1 cellular context compared by ENCODE assay signal in the genomic region with DNA sequence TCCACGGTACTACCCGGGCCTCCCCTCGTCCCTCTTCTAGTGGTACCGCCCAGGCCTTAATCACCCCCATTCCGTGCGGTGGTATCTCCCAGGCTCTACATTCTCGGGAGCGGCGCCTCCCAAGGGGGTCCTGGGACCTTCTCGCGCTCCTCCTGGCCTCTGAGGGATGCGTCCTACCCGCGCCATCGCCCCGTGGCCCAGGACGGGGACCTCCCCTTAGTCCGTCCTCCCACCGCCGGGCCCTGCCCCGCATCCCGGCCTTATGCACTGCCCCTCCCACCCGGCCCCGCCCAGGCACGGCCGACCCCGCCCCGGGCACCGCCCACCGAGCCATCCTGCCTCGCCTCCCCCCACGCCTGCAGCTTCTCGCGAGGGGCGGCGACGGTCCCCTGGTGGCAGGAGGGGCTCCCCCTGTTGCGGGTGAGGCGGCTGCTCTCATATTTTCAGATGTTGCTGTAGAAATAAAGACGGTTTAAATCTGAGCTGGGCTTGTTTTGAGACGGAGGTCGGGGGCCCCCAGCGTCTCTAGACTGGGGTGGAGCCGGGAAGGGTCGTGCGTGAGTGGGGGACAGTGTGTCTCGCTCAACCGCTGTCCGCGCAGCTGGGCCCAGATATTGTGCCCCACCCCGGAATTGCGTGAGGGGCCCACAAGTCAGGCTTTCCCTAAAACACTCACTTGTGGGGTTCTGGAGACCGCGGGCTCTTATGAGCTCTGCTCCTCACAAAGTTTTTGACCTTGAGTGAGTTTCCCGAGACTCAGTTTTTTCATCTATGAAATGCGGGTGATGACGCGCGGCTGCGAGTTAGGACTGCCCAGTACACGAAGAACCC.
A peak's percentile ranks its signal among the peaks of the same experiment; 100 is the strongest.
TF ChIP-seq lines count a peak whose summit lies in the region.

No MANE protein-coding gene starts in this region.

TF ChIP-seq in GM12878, 131 proteins besides CTCF, POLR2A, EP300 and RAD21 (continued from another document and continues in another):
- TF ChIP-seq, protein P1, sequence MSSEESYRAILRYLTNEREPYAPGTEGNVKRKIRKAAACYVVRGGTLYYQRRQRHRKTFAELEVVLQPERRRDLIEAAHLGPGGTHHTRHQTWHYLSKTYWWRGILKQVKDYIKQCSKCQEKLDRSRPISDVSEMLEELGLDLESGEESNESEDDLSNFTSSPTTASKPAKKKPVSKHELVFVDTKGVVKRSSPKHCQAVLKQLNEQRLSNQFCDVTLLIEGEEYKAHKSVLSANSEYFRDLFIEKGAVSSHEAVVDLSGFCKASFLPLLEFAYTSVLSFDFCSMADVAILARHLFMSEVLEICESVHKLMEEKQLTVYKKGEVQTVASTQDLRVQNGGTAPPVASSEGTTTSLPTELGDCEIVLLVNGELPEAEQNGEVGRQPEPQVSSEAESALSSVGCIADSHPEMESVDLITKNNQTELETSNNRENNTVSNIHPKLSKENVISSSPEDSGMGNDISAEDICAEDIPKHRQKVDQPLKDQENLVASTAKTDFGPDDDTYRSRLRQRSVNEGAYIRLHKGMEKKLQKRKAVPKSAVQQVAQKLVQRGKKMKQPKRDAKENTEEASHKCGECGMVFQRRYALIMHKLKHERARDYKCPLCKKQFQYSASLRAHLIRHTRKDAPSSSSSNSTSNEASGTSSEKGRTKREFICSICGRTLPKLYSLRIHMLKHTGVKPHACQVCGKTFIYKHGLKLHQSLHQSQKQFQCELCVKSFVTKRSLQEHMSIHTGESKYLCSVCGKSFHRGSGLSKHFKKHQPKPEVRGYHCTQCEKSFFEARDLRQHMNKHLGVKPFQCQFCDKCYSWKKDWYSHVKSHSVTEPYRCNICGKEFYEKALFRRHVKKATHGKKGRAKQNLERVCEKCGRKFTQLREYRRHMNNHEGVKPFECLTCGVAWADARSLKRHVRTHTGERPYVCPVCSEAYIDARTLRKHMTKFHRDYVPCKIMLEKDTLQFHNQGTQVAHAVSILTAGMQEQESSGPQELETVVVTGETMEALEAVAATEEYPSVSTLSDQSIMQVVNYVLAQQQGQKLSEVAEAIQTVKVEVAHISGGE (CRISPR knock-in tag; IDR thresholded peaks at IDR 0.05): no peak
- no peak for TF ChIP-seq POLR2AphosphoS5 (IDR thresholded peaks at IDR 0.05; ENCODE audit: low read length)
- TF ChIP-seq, protein P2, sequence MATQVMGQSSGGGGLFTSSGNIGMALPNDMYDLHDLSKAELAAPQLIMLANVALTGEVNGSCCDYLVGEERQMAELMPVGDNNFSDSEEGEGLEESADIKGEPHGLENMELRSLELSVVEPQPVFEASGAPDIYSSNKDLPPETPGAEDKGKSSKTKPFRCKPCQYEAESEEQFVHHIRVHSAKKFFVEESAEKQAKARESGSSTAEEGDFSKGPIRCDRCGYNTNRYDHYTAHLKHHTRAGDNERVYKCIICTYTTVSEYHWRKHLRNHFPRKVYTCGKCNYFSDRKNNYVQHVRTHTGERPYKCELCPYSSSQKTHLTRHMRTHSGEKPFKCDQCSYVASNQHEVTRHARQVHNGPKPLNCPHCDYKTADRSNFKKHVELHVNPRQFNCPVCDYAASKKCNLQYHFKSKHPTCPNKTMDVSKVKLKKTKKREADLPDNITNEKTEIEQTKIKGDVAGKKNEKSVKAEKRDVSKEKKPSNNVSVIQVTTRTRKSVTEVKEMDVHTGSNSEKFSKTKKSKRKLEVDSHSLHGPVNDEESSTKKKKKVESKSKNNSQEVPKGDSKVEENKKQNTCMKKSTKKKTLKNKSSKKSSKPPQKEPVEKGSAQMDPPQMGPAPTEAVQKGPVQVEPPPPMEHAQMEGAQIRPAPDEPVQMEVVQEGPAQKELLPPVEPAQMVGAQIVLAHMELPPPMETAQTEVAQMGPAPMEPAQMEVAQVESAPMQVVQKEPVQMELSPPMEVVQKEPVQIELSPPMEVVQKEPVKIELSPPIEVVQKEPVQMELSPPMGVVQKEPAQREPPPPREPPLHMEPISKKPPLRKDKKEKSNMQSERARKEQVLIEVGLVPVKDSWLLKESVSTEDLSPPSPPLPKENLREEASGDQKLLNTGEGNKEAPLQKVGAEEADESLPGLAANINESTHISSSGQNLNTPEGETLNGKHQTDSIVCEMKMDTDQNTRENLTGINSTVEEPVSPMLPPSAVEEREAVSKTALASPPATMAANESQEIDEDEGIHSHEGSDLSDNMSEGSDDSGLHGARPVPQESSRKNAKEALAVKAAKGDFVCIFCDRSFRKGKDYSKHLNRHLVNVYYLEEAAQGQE (IDR thresholded peaks at IDR 0.05; ENCODE audit: low read depth, low read length): no peak
- peak; percentile 98 for TF ChIP-seq CHD2 (IDR thresholded peaks at IDR 0.05; ENCODE audit: borderline replicate concordance, low read depth, low read length)
- TF ChIP-seq ZNF274 (IDR thresholded peaks at IDR 0.05; ENCODE audit: insufficient read depth, insufficient read length): no peak
- 0 out of 2 replicates have a peak, but pooled peaks have one; percentile 54 for TF ChIP-seq SMARCA5 (IDR thresholded peaks at IDR 0.05)
- no peak; the same call in 1 of the 2 replicates for TF ChIP-seq RUNX3 (IDR thresholded peaks at IDR 0.05; ENCODE audit: low read length)
- 0 out of 2 replicates have a peak, but pooled peaks have one; percentile 11 for TF ChIP-seq RB1 (IDR thresholded peaks at IDR 0.05; ENCODE audit: borderline replicate concordance)
- TF ChIP-seq PAX5 (IDR thresholded peaks at IDR 0.05; ENCODE audit: borderline replicate concordance, low read depth, low read length): no peak
- no peak for TF ChIP-seq BMI1 (IDR thresholded peaks at IDR 0.05; ENCODE audit: borderline replicate concordance)
- no peak for TF ChIP-seq STAT3 (IDR thresholded peaks at IDR 0.05; ENCODE audit: low read depth, low read length)
- TF ChIP-seq FOS (IDR thresholded peaks at IDR 0.05; ENCODE audit: borderline replicate concordance, extremely low read depth, insufficient read length): no peak
- TF ChIP-seq HDAC6 (IDR thresholded peaks at IDR 0.05; ENCODE audit: unreplicated experiment): no peak
- TF ChIP-seq, protein P3, sequence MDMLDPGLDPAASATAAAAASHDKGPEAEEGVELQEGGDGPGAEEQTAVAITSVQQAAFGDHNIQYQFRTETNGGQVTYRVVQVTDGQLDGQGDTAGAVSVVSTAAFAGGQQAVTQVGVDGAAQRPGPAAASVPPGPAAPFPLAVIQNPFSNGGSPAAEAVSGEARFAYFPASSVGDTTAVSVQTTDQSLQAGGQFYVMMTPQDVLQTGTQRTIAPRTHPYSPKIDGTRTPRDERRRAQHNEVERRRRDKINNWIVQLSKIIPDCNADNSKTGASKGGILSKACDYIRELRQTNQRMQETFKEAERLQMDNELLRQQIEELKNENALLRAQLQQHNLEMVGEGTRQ (IDR thresholded peaks at IDR 0.05; ENCODE audit: borderline replicate concordance, low read depth, low read length): no peak
- no peak for TF ChIP-seq NR2F1 (conservative IDR thresholded peaks at IDR 0.05)
- no peak for TF ChIP-seq ESRRA (IDR thresholded peaks at IDR 0.05; ENCODE audit: low read length)
- TF ChIP-seq, protein P4, sequence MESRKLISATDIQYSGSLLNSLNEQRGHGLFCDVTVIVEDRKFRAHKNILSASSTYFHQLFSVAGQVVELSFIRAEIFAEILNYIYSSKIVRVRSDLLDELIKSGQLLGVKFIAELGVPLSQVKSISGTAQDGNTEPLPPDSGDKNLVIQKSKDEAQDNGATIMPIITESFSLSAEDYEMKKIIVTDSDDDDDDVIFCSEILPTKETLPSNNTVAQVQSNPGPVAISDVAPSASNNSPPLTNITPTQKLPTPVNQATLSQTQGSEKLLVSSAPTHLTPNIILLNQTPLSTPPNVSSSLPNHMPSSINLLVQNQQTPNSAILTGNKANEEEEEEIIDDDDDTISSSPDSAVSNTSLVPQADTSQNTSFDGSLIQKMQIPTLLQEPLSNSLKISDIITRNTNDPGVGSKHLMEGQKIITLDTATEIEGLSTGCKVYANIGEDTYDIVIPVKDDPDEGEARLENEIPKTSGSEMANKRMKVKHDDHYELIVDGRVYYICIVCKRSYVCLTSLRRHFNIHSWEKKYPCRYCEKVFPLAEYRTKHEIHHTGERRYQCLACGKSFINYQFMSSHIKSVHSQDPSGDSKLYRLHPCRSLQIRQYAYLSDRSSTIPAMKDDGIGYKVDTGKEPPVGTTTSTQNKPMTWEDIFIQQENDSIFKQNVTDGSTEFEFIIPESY (IDR thresholded peaks at IDR 0.05): no peak
- TF ChIP-seq HDGF (IDR thresholded peaks at IDR 0.05): no peak
- TF ChIP-seq, protein P5, sequence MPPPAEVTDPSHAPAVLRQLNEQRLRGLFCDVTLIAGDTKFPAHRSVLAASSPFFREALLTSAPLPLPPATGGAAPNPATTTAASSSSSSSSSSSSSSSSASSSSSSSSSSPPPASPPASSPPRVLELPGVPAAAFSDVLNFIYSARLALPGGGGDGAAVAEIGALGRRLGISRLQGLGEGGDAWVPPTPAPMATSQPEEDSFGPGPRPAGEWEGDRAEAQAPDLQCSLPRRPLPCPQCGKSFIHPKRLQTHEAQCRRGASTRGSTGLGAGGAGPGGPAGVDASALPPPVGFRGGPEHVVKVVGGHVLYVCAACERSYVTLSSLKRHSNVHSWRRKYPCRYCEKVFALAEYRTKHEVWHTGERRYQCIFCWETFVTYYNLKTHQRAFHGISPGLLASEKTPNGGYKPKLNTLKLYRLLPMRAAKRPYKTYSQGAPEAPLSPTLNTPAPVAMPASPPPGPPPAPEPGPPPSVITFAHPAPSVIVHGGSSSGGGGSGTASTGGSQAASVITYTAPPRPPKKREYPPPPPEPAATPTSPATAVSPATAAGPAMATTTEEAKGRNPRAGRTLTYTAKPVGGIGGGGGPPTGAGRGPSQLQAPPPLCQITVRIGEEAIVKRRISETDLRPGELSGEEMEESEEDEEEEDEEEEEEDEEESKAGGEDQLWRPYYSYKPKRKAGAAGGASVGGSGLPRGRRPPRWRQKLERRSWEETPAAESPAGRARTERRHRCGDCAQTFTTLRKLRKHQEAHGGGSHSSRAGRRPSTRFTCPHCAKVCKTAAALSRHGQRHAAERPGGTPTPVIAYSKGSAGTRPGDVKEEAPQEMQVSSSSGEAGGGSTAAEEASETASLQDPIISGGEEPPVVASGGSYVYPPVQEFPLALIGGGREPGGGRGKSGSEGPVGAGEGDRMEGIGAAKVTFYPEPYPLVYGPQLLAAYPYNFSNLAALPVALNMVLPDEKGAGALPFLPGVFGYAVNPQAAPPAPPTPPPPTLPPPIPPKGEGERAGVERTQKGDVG (CRISPR knock-in tag; IDR thresholded peaks at IDR 0.05): no peak
- peak; percentile 52 for TF ChIP-seq DPF2 (IDR thresholded peaks at IDR 0.05)
- TF ChIP-seq, protein P6, sequence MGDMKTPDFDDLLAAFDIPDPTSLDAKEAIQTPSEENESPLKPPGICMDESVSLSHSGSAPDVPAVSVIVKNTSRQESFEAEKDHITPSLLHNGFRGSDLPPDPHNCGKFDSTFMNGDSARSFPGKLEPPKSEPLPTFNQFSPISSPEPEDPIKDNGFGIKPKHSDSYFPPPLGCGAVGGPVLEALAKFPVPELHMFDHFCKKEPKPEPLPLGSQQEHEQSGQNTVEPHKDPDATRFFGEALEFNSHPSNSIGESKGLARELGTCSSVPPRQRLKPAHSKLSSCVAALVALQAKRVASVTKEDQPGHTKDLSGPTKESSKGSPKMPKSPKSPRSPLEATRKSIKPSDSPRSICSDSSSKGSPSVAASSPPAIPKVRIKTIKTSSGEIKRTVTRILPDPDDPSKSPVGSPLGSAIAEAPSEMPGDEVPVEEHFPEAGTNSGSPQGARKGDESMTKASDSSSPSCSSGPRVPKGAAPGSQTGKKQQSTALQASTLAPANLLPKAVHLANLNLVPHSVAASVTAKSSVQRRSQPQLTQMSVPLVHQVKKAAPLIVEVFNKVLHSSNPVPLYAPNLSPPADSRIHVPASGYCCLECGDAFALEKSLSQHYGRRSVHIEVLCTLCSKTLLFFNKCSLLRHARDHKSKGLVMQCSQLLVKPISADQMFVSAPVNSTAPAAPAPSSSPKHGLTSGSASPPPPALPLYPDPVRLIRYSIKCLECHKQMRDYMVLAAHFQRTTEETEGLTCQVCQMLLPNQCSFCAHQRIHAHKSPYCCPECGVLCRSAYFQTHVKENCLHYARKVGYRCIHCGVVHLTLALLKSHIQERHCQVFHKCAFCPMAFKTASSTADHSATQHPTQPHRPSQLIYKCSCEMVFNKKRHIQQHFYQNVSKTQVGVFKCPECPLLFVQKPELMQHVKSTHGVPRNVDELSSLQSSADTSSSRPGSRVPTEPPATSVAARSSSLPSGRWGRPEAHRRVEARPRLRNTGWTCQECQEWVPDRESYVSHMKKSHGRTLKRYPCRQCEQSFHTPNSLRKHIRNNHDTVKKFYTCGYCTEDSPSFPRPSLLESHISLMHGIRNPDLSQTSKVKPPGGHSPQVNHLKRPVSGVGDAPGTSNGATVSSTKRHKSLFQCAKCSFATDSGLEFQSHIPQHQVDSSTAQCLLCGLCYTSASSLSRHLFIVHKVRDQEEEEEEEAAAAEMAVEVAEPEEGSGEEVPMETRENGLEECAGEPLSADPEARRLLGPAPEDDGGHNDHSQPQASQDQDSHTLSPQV (IDR thresholded peaks at IDR 0.05): no peak
- TF ChIP-seq, protein P7, sequence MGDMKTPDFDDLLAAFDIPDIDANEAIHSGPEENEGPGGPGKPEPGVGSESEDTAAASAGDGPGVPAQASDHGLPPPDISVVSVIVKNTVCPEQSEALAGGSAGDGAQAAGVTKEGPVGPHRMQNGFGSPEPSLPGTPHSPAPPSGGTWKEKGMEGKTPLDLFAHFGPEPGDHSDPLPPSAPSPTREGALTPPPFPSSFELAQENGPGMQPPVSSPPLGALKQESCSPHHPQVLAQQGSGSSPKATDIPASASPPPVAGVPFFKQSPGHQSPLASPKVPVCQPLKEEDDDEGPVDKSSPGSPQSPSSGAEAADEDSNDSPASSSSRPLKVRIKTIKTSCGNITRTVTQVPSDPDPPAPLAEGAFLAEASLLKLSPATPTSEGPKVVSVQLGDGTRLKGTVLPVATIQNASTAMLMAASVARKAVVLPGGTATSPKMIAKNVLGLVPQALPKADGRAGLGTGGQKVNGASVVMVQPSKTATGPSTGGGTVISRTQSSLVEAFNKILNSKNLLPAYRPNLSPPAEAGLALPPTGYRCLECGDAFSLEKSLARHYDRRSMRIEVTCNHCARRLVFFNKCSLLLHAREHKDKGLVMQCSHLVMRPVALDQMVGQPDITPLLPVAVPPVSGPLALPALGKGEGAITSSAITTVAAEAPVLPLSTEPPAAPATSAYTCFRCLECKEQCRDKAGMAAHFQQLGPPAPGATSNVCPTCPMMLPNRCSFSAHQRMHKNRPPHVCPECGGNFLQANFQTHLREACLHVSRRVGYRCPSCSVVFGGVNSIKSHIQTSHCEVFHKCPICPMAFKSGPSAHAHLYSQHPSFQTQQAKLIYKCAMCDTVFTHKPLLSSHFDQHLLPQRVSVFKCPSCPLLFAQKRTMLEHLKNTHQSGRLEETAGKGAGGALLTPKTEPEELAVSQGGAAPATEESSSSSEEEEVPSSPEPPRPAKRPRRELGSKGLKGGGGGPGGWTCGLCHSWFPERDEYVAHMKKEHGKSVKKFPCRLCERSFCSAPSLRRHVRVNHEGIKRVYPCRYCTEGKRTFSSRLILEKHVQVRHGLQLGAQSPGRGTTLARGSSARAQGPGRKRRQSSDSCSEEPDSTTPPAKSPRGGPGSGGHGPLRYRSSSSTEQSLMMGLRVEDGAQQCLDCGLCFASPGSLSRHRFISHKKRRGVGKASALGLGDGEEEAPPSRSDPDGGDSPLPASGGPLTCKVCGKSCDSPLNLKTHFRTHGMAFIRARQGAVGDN (IDR thresholded peaks at IDR 0.05): peak; percentile 39; the same call in 1 of the 2 replicates
